8 cellular contexts compared by ENCODE assay signal in the genomic region with DNA sequence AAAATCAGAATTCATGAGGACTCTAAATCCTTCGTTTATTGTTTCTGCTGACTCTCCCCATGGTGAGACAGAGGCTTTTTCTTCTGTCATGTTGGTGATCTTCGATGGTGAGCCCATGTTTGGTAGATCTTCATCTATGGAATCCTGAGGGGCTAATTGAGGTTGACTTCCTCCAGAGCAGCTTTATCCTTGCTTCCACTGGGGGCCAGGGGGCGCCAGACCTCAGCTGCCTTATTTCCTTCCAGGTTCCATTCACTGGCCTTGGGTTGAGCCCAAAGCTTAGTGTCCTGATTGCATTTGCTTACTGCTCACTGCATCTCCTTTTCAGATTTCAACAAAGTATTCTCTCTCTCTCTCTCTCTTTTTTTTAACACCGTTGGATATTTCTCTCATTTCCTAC.
DNase-seq lines count a peak whose midpoint lies in the region; ATAC-seq lines count a peak whose summit lies in the region.

No MANE protein-coding gene starts in this region.

- DNase-seq in EH (ENCODE audit: low read depth) = peak; percentile 34
- DNase-seq in HuH-7 (ENCODE audit: low spot score) = peak; percentile 35
- peak; percentile 27 to 38 for DNase-seq in activated T-cell treated with anti-CD3 and anti-CD28 coated beads, Interleukin-2, amount 50 U/mL, for 48 hours
- peak; percentile 64 for DNase-seq in islet precursor cell
- no peak for DNase-seq in NCI-H510A treated with DMSO at 0.1 percent for 48 hours (lab: John Stamatoyannopoulos, UW)

- ATAC-seq in GM21390 (IDR thresholded peaks at IDR 0.05; ENCODE audit: unreplicated experiment) = no peak
- ATAC-seq in GM21723 (IDR thresholded peaks at IDR 0.05; ENCODE audit: unreplicated experiment) = no peak
- ATAC-seq in HG02973 (IDR thresholded peaks at IDR 0.05; ENCODE audit: unreplicated experiment) = no peak
